2 cellular contexts compared by ENCODE assay signal in the genomic region with DNA sequence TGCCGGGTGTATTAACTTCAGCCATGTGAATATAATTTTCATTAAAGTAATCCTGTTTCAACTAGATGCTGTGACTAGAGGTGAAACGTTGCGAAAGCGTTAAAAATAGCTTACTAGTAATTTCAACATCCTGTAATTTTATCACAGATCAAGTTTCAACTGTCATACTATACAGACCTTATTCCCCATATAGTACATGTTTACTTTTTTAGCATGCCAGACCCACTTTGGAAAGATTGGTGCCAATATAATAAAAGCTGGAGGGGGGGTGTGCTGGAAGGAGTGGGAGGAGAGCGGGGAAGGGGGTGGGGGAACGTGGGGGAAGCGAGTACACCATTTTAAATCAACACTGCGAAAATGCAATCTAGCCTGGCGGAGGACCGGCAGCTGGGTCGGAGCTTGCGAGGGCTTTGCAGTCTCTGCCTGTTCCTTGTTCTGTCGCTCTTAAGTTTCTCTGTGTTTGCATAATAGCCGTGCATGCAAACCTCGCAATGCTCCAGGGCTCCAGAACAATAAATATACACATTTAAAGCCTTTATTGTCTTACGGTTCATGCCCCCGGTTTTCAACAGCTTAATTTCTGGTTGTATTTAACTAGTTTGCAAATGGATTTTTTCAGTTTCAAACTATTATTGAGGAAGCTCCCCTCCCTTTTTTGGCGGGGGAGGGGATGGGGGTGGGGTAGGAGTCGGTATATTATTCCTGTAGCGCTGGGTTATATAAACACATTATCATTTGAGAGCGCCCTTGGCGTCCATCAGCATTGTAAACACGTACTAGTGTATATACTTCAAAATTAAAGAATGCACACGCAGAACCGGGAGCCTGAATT.
TF ChIP-seq lines count a peak whose summit lies in the region.

No MANE protein-coding gene starts in this region.

TF ChIP-seq in SK-N-SH treated with all-trans-retinoic acid at 6 μM for 48 hours, 23 proteins besides CTCF, POLR2A, EP300 and RAD21 (continued from another document):
- TF ChIP-seq, protein P1, sequence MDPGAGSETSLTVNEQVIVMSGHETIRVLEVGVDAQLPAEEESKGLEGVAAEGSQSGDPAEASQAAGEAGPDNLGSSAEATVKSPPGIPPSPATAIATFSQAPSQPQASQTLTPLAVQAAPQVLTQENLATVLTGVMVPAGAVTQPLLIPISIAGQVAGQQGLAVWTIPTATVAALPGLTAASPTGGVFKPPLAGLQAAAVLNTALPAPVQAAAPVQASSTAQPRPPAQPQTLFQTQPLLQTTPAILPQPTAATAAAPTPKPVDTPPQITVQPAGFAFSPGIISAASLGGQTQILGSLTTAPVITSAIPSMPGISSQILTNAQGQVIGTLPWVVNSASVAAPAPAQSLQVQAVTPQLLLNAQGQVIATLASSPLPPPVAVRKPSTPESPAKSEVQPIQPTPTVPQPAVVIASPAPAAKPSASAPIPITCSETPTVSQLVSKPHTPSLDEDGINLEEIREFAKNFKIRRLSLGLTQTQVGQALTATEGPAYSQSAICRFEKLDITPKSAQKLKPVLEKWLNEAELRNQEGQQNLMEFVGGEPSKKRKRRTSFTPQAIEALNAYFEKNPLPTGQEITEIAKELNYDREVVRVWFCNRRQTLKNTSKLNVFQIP (CRISPR knock-in tag; IDR thresholded peaks at IDR 0.05; ENCODE audit: borderline replicate concordance, low read depth), result no peak
- TF ChIP-seq ZFP30 (CRISPR knock-in tag; IDR thresholded peaks at IDR 0.05), result no peak
- no peak for TF ChIP-seq CSDC2 (CRISPR knock-in tag; IDR thresholded peaks at IDR 0.05)
- TF ChIP-seq, protein P2, sequence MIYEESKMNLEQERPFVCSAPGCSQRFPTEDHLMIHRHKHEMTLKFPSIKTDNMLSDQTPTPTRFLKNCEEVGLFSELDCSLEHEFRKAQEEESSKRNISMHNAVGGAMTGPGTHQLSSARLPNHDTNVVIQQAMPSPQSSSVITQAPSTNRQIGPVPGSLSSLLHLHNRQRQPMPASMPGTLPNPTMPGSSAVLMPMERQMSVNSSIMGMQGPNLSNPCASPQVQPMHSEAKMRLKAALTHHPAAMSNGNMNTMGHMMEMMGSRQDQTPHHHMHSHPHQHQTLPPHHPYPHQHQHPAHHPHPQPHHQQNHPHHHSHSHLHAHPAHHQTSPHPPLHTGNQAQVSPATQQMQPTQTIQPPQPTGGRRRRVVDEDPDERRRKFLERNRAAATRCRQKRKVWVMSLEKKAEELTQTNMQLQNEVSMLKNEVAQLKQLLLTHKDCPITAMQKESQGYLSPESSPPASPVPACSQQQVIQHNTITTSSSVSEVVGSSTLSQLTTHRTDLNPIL (CRISPR knock-in tag; IDR thresholded peaks at IDR 0.05; ENCODE audit: low read depth), result no peak
- no peak for TF ChIP-seq PPARA (CRISPR knock-in tag; IDR thresholded peaks at IDR 0.05; ENCODE audit: borderline replicate concordance)
- TF ChIP-seq, protein P3, sequence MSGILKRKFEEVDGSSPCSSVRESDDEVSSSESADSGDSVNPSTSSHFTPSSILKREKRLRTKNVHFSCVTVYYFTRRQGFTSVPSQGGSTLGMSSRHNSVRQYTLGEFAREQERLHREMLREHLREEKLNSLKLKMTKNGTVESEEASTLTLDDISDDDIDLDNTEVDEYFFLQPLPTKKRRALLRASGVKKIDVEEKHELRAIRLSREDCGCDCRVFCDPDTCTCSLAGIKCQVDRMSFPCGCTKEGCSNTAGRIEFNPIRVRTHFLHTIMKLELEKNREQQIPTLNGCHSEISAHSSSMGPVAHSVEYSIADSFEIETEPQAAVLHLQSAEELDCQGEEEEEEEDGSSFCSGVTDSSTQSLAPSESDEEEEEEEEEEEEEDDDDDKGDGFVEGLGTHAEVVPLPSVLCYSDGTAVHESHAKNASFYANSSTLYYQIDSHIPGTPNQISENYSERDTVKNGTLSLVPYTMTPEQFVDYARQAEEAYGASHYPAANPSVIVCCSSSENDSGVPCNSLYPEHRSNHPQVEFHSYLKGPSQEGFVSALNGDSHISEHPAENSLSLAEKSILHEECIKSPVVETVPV (CRISPR knock-in tag; IDR thresholded peaks at IDR 0.05), result no peak
- no peak for TF ChIP-seq TCF4 (CRISPR knock-in tag; IDR thresholded peaks at IDR 0.05; ENCODE audit: borderline replicate concordance)
- TF ChIP-seq, protein P4, sequence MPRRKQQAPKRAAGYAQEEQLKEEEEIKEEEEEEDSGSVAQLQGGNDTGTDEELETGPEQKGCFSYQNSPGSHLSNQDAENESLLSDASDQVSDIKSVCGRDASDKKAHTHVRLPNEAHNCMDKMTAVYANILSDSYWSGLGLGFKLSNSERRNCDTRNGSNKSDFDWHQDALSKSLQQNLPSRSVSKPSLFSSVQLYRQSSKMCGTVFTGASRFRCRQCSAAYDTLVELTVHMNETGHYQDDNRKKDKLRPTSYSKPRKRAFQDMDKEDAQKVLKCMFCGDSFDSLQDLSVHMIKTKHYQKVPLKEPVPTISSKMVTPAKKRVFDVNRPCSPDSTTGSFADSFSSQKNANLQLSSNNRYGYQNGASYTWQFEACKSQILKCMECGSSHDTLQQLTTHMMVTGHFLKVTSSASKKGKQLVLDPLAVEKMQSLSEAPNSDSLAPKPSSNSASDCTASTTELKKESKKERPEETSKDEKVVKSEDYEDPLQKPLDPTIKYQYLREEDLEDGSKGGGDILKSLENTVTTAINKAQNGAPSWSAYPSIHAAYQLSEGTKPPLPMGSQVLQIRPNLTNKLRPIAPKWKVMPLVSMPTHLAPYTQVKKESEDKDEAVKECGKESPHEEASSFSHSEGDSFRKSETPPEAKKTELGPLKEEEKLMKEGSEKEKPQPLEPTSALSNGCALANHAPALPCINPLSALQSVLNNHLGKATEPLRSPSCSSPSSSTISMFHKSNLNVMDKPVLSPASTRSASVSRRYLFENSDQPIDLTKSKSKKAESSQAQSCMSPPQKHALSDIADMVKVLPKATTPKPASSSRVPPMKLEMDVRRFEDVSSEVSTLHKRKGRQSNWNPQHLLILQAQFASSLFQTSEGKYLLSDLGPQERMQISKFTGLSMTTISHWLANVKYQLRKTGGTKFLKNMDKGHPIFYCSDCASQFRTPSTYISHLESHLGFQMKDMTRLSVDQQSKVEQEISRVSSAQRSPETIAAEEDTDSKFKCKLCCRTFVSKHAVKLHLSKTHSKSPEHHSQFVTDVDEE (CRISPR knock-in tag; IDR thresholded peaks at IDR 0.05), result no peak
- no peak for TF ChIP-seq ZNF70 (CRISPR knock-in tag; IDR thresholded peaks at IDR 0.05)
- TF ChIP-seq ISL1 (CRISPR knock-in tag; IDR thresholded peaks at IDR 0.05), result no peak

TF ChIP-seq in GM12878, 131 proteins besides CTCF, POLR2A, EP300 and RAD21 (continued from another document and continues in another):
- TF ChIP-seq, protein P5, sequence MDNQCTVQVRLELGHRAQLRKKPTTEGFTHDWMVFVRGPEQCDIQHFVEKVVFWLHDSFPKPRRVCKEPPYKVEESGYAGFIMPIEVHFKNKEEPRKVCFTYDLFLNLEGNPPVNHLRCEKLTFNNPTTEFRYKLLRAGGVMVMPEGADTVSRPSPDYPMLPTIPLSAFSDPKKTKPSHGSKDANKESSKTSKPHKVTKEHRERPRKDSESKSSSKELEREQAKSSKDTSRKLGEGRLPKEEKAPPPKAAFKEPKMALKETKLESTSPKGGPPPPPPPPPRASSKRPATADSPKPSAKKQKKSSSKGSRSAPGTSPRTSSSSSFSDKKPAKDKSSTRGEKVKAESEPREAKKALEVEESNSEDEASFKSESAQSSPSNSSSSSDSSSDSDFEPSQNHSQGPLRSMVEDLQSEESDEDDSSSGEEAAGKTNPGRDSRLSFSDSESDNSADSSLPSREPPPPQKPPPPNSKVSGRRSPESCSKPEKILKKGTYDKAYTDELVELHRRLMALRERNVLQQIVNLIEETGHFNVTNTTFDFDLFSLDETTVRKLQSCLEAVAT (IDR thresholded peaks at IDR 0.05), result no peak
- TF ChIP-seq TCF3 (IDR thresholded peaks at IDR 0.05; ENCODE audit: borderline replicate concordance, insufficient read depth, low read depth, low read length) (peak; percentile 75; the same call in 1 of the 2 replicates), CBX3 (IDR thresholded peaks at IDR 0.05; ENCODE audit: borderline replicate concordance, low read depth) (no peak), YY1 (IDR thresholded peaks at IDR 0.05; ENCODE audit: low read depth, low read length) (0 out of 2 replicates have a peak, but pooled peaks have one; percentile 38), ZZZ3 (IDR thresholded peaks at IDR 0.05; ENCODE audit: control insufficient read depth, insufficient read length, low read depth) (no peak), POU2F2 (IDR thresholded peaks at IDR 0.05; ENCODE audit: borderline replicate concordance, low read depth, low read length) (peak; percentile 96), BHLHE40 (IDR thresholded peaks at IDR 0.05; ENCODE audit: borderline replicate concordance in 1 of 2, low read depth in 2 of 2, low read length in 1 of 2) (no peak), RCOR1 (conservative IDR thresholded peaks at IDR 0.05; ENCODE audit: low read depth, low read length) (0 out of 2 replicates have a peak, but pooled peaks have one; percentile 63), MTA3 (IDR thresholded peaks at IDR 0.05; ENCODE audit: borderline replicate concordance, low read length) (no peak; the same call in 1 of the 2 replicates), SRF (IDR thresholded peaks at IDR 0.05; ENCODE audit: low read depth in 2 of 2, low read length in 2 of 2) (no peak), PAX5 (IDR thresholded peaks at IDR 0.05; ENCODE audit: borderline replicate concordance, low read depth, low read length) (no peak), MEF2A (IDR thresholded peaks at IDR 0.05; ENCODE audit: insufficient read depth, low read depth, low read length) (peak; percentile 83), TBL1XR1 (IDR thresholded peaks at IDR 0.05; ENCODE audit: low read depth, low read length) (0 out of 2 replicates have a peak, but pooled peaks have one; percentile 57), ZNF274 (IDR thresholded peaks at IDR 0.05; ENCODE audit: insufficient read depth, insufficient read length) (no peak), TCF12 (IDR thresholded peaks at IDR 0.05; ENCODE audit: low read depth, low read length) (peak; percentile 56; the same call in 1 of the 2 replicates), SREBF2 (IDR thresholded peaks at IDR 0.05; ENCODE audit: low read length) (no peak), JUNB (IDR thresholded peaks at IDR 0.05) (no peak; the same call in none of the 2 replicates), TAF1 (IDR thresholded peaks at IDR 0.05; ENCODE audit: borderline replicate concordance, low read depth, low read length) (peak; percentile 84; the same call in 1 of the 2 replicates), ATF7 (IDR thresholded peaks at IDR 0.05; ENCODE audit: low read depth) (0 out of 2 replicates have a peak, but pooled peaks have one; percentile 27), FOXK2 (IDR thresholded peaks at IDR 0.05) (no peak), POLR2AphosphoS2 (IDR thresholded peaks at IDR 0.05; ENCODE audit: low read depth, low read length) (peak; percentile 72; the same call in 1 of the 2 replicates)
- TF ChIP-seq, protein P6, sequence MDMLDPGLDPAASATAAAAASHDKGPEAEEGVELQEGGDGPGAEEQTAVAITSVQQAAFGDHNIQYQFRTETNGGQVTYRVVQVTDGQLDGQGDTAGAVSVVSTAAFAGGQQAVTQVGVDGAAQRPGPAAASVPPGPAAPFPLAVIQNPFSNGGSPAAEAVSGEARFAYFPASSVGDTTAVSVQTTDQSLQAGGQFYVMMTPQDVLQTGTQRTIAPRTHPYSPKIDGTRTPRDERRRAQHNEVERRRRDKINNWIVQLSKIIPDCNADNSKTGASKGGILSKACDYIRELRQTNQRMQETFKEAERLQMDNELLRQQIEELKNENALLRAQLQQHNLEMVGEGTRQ (IDR thresholded peaks at IDR 0.05; ENCODE audit: borderline replicate concordance, low read depth, low read length), result no peak
- TF ChIP-seq, protein P7, sequence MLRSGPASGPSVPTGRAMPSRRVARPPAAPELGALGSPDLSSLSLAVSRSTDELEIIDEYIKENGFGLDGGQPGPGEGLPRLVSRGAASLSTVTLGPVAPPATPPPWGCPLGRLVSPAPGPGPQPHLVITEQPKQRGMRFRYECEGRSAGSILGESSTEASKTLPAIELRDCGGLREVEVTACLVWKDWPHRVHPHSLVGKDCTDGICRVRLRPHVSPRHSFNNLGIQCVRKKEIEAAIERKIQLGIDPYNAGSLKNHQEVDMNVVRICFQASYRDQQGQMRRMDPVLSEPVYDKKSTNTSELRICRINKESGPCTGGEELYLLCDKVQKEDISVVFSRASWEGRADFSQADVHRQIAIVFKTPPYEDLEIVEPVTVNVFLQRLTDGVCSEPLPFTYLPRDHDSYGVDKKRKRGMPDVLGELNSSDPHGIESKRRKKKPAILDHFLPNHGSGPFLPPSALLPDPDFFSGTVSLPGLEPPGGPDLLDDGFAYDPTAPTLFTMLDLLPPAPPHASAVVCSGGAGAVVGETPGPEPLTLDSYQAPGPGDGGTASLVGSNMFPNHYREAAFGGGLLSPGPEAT (IDR thresholded peaks at IDR 0.05; ENCODE audit: low read depth), result no peak
- TF ChIP-seq, protein P8, sequence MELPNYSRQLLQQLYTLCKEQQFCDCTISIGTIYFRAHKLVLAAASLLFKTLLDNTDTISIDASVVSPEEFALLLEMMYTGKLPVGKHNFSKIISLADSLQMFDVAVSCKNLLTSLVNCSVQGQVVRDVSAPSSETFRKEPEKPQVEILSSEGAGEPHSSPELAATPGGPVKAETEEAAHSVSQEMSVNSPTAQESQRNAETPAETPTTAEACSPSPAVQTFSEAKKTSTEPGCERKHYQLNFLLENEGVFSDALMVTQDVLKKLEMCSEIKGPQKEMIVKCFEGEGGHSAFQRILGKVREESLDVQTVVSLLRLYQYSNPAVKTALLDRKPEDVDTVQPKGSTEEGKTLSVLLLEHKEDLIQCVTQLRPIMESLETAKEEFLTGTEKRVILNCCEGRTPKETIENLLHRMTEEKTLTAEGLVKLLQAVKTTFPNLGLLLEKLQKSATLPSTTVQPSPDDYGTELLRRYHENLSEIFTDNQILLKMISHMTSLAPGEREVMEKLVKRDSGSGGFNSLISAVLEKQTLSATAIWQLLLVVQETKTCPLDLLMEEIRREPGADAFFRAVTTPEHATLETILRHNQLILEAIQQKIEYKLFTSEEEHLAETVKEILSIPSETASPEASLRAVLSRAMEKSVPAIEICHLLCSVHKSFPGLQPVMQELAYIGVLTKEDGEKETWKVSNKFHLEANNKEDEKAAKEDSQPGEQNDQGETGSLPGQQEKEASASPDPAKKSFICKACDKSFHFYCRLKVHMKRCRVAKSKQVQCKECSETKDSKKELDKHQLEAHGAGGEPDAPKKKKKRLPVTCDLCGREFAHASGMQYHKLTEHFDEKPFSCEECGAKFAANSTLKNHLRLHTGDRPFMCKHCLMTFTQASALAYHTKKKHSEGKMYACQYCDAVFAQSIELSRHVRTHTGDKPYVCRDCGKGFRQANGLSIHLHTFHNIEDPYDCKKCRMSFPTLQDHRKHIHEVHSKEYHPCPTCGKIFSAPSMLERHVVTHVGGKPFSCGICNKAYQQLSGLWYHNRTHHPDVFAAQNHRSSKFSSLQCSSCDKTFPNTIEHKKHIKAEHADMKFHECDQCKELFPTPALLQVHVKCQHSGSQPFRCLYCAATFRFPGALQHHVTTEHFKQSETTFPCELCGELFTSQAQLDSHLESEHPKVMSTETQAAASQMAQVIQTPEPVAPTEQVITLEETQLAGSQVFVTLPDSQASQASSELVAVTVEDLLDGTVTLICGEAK (IDR thresholded peaks at IDR 0.05; ENCODE audit: borderline replicate concordance), result no peak
- TF ChIP-seq, protein P9, sequence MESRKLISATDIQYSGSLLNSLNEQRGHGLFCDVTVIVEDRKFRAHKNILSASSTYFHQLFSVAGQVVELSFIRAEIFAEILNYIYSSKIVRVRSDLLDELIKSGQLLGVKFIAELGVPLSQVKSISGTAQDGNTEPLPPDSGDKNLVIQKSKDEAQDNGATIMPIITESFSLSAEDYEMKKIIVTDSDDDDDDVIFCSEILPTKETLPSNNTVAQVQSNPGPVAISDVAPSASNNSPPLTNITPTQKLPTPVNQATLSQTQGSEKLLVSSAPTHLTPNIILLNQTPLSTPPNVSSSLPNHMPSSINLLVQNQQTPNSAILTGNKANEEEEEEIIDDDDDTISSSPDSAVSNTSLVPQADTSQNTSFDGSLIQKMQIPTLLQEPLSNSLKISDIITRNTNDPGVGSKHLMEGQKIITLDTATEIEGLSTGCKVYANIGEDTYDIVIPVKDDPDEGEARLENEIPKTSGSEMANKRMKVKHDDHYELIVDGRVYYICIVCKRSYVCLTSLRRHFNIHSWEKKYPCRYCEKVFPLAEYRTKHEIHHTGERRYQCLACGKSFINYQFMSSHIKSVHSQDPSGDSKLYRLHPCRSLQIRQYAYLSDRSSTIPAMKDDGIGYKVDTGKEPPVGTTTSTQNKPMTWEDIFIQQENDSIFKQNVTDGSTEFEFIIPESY (IDR thresholded peaks at IDR 0.05), result no peak
